8 cellular contexts compared by ENCODE assay signal in genomic region chr2:152717242-152718046, GRCh38. TPM values are rescaled to one million over a fixed set of nuclear protein-coding genes. Genes with fewer than 3 reads are reported as not detected.
DNase-seq lines count a peak whose midpoint lies in the region; ATAC-seq and TF ChIP-seq lines count a peak whose summit lies in the region.

TSS of gene PRPF40A (minus strand) at chr2:152717461. CDS start at chr2:152717439, 22 bp downstream.

- H3K9me3 Mint-ChIP-seq in activated CD4-positive, alpha-beta T cell treated with anti-CD3 and anti-CD28 coated beads, Interleukin-2, amount 10 ng/mL, durations not matched to agents 24 days and 14 days: no peaks in the 10 kb centered on the region

- 0 out of 2 replicates have a peak, but pooled peaks have one; percentile 5 for TF ChIP-seq CTCF in BJ (IDR thresholded peaks at IDR 0.05; ENCODE audit: insufficient read depth, low read depth, low read length)
- no peak for TF ChIP-seq CTCF in coronary artery (IDR thresholded peaks at IDR 0.05)

- H3K27ac ChIP-seq in coronary artery: peak within 1 kb of the TSS; percentile 90 to 100

- H3K4me3 ChIP-seq in BJ (ENCODE audit: low read depth, low read length) (peak within 1 kb of the TSS; percentile 72), coronary artery (peak within 1 kb of the TSS; percentile 89)

- H3K27me3 ChIP-seq in BJ (ENCODE audit: control insufficient read depth, insufficient read depth, low read length): no peaks in the 10 kb centered on the region

- peaks cover 48% of the 10 kb centered on the region for H3K4me1 Mint-ChIP-seq in activated CD4-positive, alpha-beta T cell treated with anti-CD3 and anti-CD28 coated beads, Interleukin-2, amount 10 ng/mL, durations not matched to agents 24 days and 14 days

- ATAC-seq in GM19324 (IDR thresholded peaks at IDR 0.05; ENCODE audit: low FRiP score, unreplicated experiment) (peak; percentile 83), HG03469 (IDR thresholded peaks at IDR 0.05; ENCODE audit: unreplicated experiment) (peak; percentile 72), left colon (peak; percentile 79)

- DNase-seq in BJ (ENCODE audit: low read depth) (peak; percentile 88), NCI-H526 treated with DMSO at 0.1 percent for 48 hours (lab: John Stamatoyannopoulos, UW) (peak; percentile 95), coronary artery (ENCODE audit: low spot score) (peak; percentile 99), left colon (peak; percentile 99)
- peak; percentile 100 for DNase-seq in activated CD4-positive, alpha-beta T cell treated with anti-CD3 and anti-CD28 coated beads, Interleukin-2, amount 10 ng/mL, durations not matched to agents 24 days and 14 days
- DNase-seq in stimulated activated CD4-positive, alpha-beta T cell treated with anti-CD3 and anti-CD28 coated beads, Interleukin-1b, Interleukin-23, amount 100 ng/mL, for 48 hours: peak; percentile 98

- no peaks in the 10 kb centered on the region for H3K36me3 ChIP-seq in BJ (ENCODE audit: control insufficient read depth, insufficient read depth, low read length)

- peaks cover 2% of the 10 kb centered on the region for H3K27me3 Mint-ChIP-seq in activated CD4-positive, alpha-beta T cell treated with anti-CD3 and anti-CD28 coated beads, Interleukin-2, amount 10 ng/mL, durations not matched to agents 24 days and 14 days

- peak within 1 kb of the TSS; percentile 98 for H3K4me3 Mint-ChIP-seq in activated CD4-positive, alpha-beta T cell treated with anti-CD3 and anti-CD28 coated beads, Interleukin-2, amount 10 ng/mL, durations not matched to agents 24 days and 14 days

- H3K27ac Mint-ChIP-seq in activated CD4-positive, alpha-beta T cell treated with anti-CD3 and anti-CD28 coated beads, Interleukin-2, amount 10 ng/mL, durations not matched to agents 24 days and 14 days: peak within 1 kb of the TSS; percentile 98

- CTCF ChIA-PET in BJ (lab: Yijun Ruan, JAX): interaction anchor here (0.7 to 2.5 kb wide), 4 partner anchors 9 to 23 kb away, joined by 3 to 5 read pairs (median 3); no protein-coding TSS in a partner anchor

- POLR2A ChIA-PET in BJ (lab: Charles Lee): interaction anchor here (0.6 kb wide), 4 partner anchors 12 to 1321 kb away, joined by 4 to 10 read pairs (median 7); no protein-coding TSS in a partner anchor

- intact Hi-C loops in activated CD4-positive, alpha-beta T cell treated with anti-CD3 and anti-CD28 coated beads, Interleukin-2, amount 10 ng/mL, durations not matched to agents 24 days and 14 days (cut with micrococcal nuclease): loop anchor here (1.0 to 10.0 kb wide), 3 partner anchors 13 to 893 kb away; partner anchors contain the start of gene ARL5A
- intact Hi-C loops in left colon (cut with DNase I, micrococcal nuclease): no loop called here

- H3K36me3 Mint-ChIP-seq in activated CD4-positive, alpha-beta T cell treated with anti-CD3 and anti-CD28 coated beads, Interleukin-2, amount 10 ng/mL, durations not matched to agents 24 days and 14 days (ENCODE audit: low read depth): peaks cover 49% of the 10 kb centered on the region

RNA-seq across cellular contexts. Expression of gene PRPF40A, which starts in this region (rescaled TPM):
- 82.4 and 135 TPM in 2 replicates for polyA plus RNA-seq in BJ (2011; rRNA removed)
- polyA minus RNA-seq in BJ (2011; rRNA and poly(A)+ RNA removed): 211 and 339 TPM in 2 replicates
- total RNA-seq in activated CD4-positive, alpha-beta T cell treated with anti-CD3 and anti-CD28 coated beads, Interleukin-2, amount 10 ng/mL, durations not matched to agents 24 days and 14 days: 166 TPM in 2 replicates
- 10 to 100 TPM; 85.4 to 88.9 TPM for total RNA-seq in left colon

Comparison
In these comparisons a context has a peak if more than half of its experiments do, and no peak if none do; other contexts are left out.
1. Peak in every context shown above with its lines: DNase-seq, ATAC-seq, H3K4me3 ChIP-seq and H3K27ac ChIP-seq.